Comparison of ENCODE assay signal across 27 cellular contexts in the genomic region with DNA sequence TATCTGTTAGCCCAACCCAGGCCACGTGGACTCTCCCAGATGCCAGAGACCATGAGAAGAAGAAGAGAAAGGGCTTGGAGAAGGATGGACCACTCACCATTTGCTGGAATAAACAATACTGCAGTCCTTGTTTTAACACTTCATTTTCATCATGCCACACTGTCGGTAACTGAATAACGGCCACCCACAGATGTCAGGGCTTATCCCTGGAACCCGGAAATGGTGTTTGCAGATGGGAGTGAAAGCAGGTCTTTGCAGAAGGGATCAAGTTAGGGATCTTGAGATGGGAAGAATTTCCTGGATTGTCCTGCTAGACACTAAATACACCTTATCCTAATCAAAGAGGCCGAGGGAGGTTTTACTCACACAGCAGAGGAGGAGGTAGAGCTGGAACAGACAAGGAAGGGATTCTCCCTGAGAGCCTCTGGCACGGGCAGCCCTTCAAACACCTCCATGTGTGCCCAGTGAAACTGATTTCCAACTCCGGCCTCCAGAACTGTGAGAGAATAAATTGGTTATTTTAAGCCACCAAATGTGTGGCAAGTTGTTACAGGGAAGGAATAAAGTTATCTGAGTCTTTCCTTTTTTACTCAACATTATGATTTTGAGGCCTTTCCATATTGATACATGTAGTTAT.
"Had no signal": no experiment of that assay in that cellular context is flagged by ENCODE, and none has a peak within 500 bp of the region (broad histone marks: within the 10 kb centered on the region; RNA-seq: fewer than 3 reads in every experiment).

No MANE protein-coding gene starts in this region.

- H3K27me3 ChIP-seq: SJSA1 had no signal

- H3K27ac Mint-ChIP-seq: IgD-negative memory B cell had no signal

- H3K4me3 ChIP-seq: MG63, SJSA1, SK-N-MC had no signal

- H3K27ac ChIP-seq: HL-60, RWPE1, SJSA1, SK-N-MC had no signal

- DNase-seq: KBM-7; MG63; NCI-H1092; NCI-H1105 treated with DMSO at 0.1 percent for 48 hours; NCI-H1417 treated with DMSO at 0.1 percent for 48 hours; NCI-H146; NCI-H187; NCI-H2029; NCI-H2081 treated with DMSO at 0.1 percent for 48 hours; NCI-H2171; NCI-H226; NCI-H446; NCI-H510A; NCI-H524 treated with DMSO at 0.1 percent for 48 hours; NCI-H69; NCI-H774; NK-92 treated with Interleukin-12 subunit alpha and Interleukin-12 subunit beta, amount 100 ng/mL, for 24 hours; PC-3; SIG-M5; SW 1271 had no signal

- H3K4me1 ChIP-seq: SJSA1 had no signal

- H3K36me3 ChIP-seq: MG63, SJSA1 had no signal

- H3K9me3 Mint-ChIP-seq: IgD-negative memory B cell had no signal

- H3K4me3 Mint-ChIP-seq: IgD-negative memory B cell had no signal

- H3K36me3 Mint-ChIP-seq: IgD-negative memory B cell had no signal

- ATAC-seq: Panc1, PC-3 had no signal

- H3K27me3 Mint-ChIP-seq: IgD-negative memory B cell had no signal

- H3K9me3 ChIP-seq: MG63, SJSA1 had no signal

- FAIRE-seq: HTR-8/SVneo had no signal
